Comparison of ENCODE assay signal across 8 cellular contexts in the genomic region with DNA sequence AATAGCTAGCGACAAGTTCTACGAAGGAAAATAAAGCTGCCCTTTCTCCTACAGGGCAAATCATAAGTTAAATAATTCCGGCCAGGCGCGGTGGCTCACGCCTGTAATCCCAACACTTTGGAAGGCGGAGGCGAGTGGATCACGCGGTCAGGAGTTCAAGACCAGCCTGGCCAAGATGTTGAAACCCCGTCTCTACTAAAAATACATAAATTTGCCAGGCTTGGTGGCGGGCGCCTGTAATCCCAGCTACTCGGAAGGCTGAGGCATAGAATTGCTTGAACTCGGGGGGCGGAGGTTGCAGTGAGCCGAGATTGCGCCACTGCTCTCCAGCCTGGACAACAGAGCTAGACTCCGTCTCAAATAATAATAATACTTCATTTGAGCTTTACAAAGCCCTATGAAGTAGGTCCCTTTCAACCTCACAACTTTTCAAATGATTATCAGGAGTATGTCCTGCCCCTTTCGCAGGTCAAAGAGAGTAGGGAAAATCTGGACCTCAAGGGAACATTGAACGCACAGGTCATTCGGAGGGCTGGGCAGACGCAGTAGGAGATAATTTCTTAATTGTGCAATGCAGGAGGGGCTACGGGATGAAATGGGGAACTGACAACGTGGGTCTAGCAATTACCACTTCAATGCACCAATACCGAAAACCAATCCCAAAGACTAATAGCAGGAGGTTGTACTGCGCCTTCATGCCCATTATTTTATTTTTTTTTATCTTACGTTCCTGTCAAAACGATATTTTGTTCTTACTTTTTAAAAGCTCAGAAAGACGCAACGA. TPM values are rescaled to one million over a fixed set of nuclear protein-coding genes. Genes with fewer than 3 reads are reported as not detected.
DNase-seq lines count a peak whose midpoint lies in the region; FAIRE-seq and TF ChIP-seq lines count a peak whose summit lies in the region.

No MANE protein-coding gene starts in this region.

- H3K4me3 ChIP-seq in right atrium auricular region (peak overlapping the region; percentile 60 to 72), small intestine (ENCODE audit: low read depth in 1 of 2, low read length in 2 of 2) (peak overlapping the region; percentile 35 to 55)

- no peak for TF ChIP-seq CTCF in VCaP (conservative IDR thresholded peaks at IDR 0.05)
- no peak for TF ChIP-seq CTCF in right atrium auricular region (IDR thresholded peaks at IDR 0.05)

- H3K9me3 ChIP-seq in right atrium auricular region (no peaks in the 10 kb centered on the region), small intestine (ENCODE audit: control insufficient read depth, low read depth) (no peaks in the 10 kb centered on the region)

- FAIRE-seq in small intestine (lab: Jason Lieb, UNC): no peak

- H3K27me3 ChIP-seq in right atrium auricular region (no peaks in the 10 kb centered on the region), small intestine (ENCODE audit: control insufficient read depth in 2 of 2, insufficient read depth in 2 of 2, low read length in 2 of 2) (no peaks in the 10 kb centered on the region)

- H3K36me3 Mint-ChIP-seq in activated T-cell treated with anti-CD3 and anti-CD28 coated beads, Interleukin-2, amount 50 U/mL, for 24 hours (ENCODE audit: low read depth): peaks cover 8% of the 10 kb centered on the region

- H3K27ac ChIP-seq in VCaP (peak overlapping the region; percentile 55; the same call in 1 of the 2 replicates), right atrium auricular region (peak overlapping the region; percentile 30 to 56), small intestine (ENCODE audit: low read depth in 1 of 2, low read length in 1 of 2) (peak overlapping the region in 1 of 2 donors; percentile 62)

- H3K4me1 Mint-ChIP-seq in activated T-cell treated with anti-CD3 and anti-CD28 coated beads, Interleukin-2, amount 50 U/mL, for 24 hours (ENCODE audit: low read depth): peaks cover 42% of the 10 kb centered on the region

- H3K9me3 Mint-ChIP-seq in activated T-cell treated with anti-CD3 and anti-CD28 coated beads, Interleukin-2, amount 50 U/mL, for 24 hours: no peaks in the 10 kb centered on the region

- peak overlapping the region; percentile 93 for H3K4me3 Mint-ChIP-seq in activated T-cell treated with anti-CD3 and anti-CD28 coated beads, Interleukin-2, amount 50 U/mL, for 24 hours

- H3K27me3 Mint-ChIP-seq in activated T-cell treated with anti-CD3 and anti-CD28 coated beads, Interleukin-2, amount 50 U/mL, for 24 hours: peaks cover 2% of the 10 kb centered on the region

- H3K4me1 ChIP-seq in right atrium auricular region (peaks cover 0 to 11% of the 10 kb centered on the region in 2 donors), small intestine (ENCODE audit: control insufficient read depth in 2 of 2, insufficient read depth in 1 of 2, low read depth in 1 of 2, low read length in 1 of 2) (no peaks in the 10 kb centered on the region)

- H3K27ac Mint-ChIP-seq in activated T-cell treated with anti-CD3 and anti-CD28 coated beads, Interleukin-2, amount 50 U/mL, for 24 hours: peak overlapping the region; percentile 94

- WGBS in small intestine, 3 donors: 30 to 38% (median 33%) methylated on average over 31 of the region's 31 CpGs

- peak; percentile 35 for DNase-seq in activated T-cell treated with anti-CD3 and anti-CD28 coated beads, Interleukin-2, amount 50 U/mL, for 24 hours
- no peak for DNase-seq in activated T-cell treated with anti-CD3 and anti-CD28 coated beads, Interleukin-2, amount 50 U/mL, for 1 hour
- no peak for DNase-seq in right atrium auricular region (ENCODE audit: low spot score)
- DNase-seq in small intestine: peak; percentile 14
- DNase-seq in NCI-H1105 treated with DMSO at 0.1 percent for 48 hours (lab: John Stamatoyannopoulos, UW): no peak
- no peak for DNase-seq in stimulated activated CD4-positive, alpha-beta T cell treated with anti-CD3 and anti-CD28 coated beads, Interleukin-4, amount 100 ng/mL, for 1 hour
- DNase-seq in NCI-H2107 treated with DMSO at 0.1 percent for 48 hours (lab: John Stamatoyannopoulos, UW; ENCODE audit: unreplicated experiment): no peak

- H3K36me3 ChIP-seq in right atrium auricular region (no peaks in the 10 kb centered on the region), small intestine (ENCODE audit: control insufficient read depth in 2 of 2, insufficient read depth in 2 of 2, low read length in 2 of 2) (no peaks in the 10 kb centered on the region)

RNA-seq across cellular contexts. Expression of a gene that starts 0.6 kb away (rescaled TPM):
- total RNA-seq in right atrium auricular region: 10 to 100 TPM; 26.3 to 32.8 TPM
- 10 to 100 TPM; 27.0 to 41.9 (median 33.8) TPM for polyA plus RNA-seq in small intestine

RNA-seq across cellular contexts. Expression of a gene that starts 7.5 kb away (rescaled TPM):
- total RNA-seq in right atrium auricular region: 1 to 10 TPM; 1.3 to 6.8 TPM
- polyA plus RNA-seq in small intestine: 10 to 100 TPM in 1 of 3 donors, 1 to 10 TPM in 2; 5.6 to 14.0 (median 6.8) TPM

Comparison
In these comparisons a context has a peak if more than half of its experiments do, and no peak if none do; other contexts are left out.
1. DNase-seq: peak in activated T-cell treated with anti-CD3 and anti-CD28 coated beads, Interleukin-2, amount 50 U/mL, for 24 hours (single experiment) and small intestine (single experiment); none in activated T-cell treated with anti-CD3 and anti-CD28 coated beads, Interleukin-2, amount 50 U/mL, for 1 hour (single experiment), right atrium auricular region (single experiment), NCI-H1105 treated with DMSO at 0.1 percent for 48 hours (single experiment), stimulated activated CD4-positive, alpha-beta T cell treated with anti-CD3 and anti-CD28 coated beads, Interleukin-4, amount 100 ng/mL, for 1 hour (single experiment) and NCI-H2107 treated with DMSO at 0.1 percent for 48 hours (single experiment).